15 cellular contexts compared by ENCODE assay signal in the genomic region with DNA sequence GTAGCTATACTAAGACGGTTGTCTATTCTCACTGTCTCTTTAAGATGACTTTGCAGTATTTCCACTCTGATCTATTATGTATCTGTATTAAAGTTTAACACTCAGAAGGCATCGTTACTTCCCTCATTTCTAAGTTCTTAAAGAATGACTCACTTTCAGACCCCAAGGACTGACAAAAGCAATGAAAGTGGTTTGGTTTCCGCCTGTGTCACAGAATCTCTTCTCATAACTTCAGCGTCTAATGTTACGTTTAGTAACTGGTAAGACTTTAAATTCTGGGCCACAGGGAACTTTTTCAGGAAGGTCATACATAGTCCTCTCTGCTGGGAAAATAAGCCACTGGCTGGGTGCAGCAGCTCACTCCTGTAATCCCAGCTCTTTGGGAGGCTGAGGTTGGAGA.
A peak's percentile ranks its signal among the peaks of the same experiment; 100 is the strongest.
DNase-seq lines count a peak whose midpoint lies in the region; ATAC-seq and TF ChIP-seq lines count a peak whose summit lies in the region.
"Had no signal": no experiment of that assay in that cellular context is flagged by ENCODE, and none has a peak within 500 bp of the region (broad histone marks: within the 10 kb centered on the region; RNA-seq: fewer than 3 reads in every experiment).

No MANE protein-coding gene starts in this region.

- ATAC-seq in GM21786 (IDR thresholded peaks at IDR 0.05; ENCODE audit: unreplicated experiment): no peak
- ATAC-seq in GM19467 (IDR thresholded peaks at IDR 0.05; ENCODE audit: unreplicated experiment): no peak
- no peak for ATAC-seq in GM19324 (IDR thresholded peaks at IDR 0.05; ENCODE audit: low FRiP score, unreplicated experiment)
- no peak for ATAC-seq in HG02884 (IDR thresholded peaks at IDR 0.05; ENCODE audit: unreplicated experiment)
- ATAC-seq: stimulated activated naive B cell treated with anti-CD40 and anti-IgM and Interleukin-4, amounts not matched to agents 10 μg/mL and 1 μg/mL and 100 μg/mL, for 72 hours had no signal

- no peaks in the 10 kb centered on the region for H3F3A ChIP-seq in MM.1S (ENCODE audit: insufficient read depth, low read length)

- H3K4me1 ChIP-seq in MM.1S (ENCODE audit: low read length): no peaks in the 10 kb centered on the region
- H3K4me1 ChIP-seq: esophagus muscularis mucosa had no signal

- no peaks in the 10 kb centered on the region for H4K20me1 ChIP-seq in MM.1S (ENCODE audit: insufficient read depth, low read length)

- 0 out of 2 replicates have a peak overlapping the region, but pooled peaks have one; percentile 3 for H3K4me2 ChIP-seq in MM.1S (ENCODE audit: low read depth, low read length)

- H3K9ac ChIP-seq in MM.1S (ENCODE audit: low read length): no peak overlapping the region

- no peak overlapping the region for H3K27ac ChIP-seq in MM.1S (ENCODE audit: low read length)
- H3K27ac ChIP-seq: esophagus muscularis mucosa had no signal

- no peaks in the 10 kb centered on the region for H3K27me3 ChIP-seq in MM.1S (replicated peaks; ENCODE audit: insufficient read depth, low read length)
- H3K27me3 ChIP-seq: esophagus muscularis mucosa had no signal

- DNase-seq in ACHN (peak; percentile 49), MM.1S (peak; percentile 33), astrocyte of the cerebellum (ENCODE audit: low read depth) (peak; percentile 93), kidney glomerular epithelial cell (lab: John Stamatoyannopoulos, UW) (peak; percentile 71)
- DNase-seq: DMS53; Karpas-422; NCI-H1694; NCI-H526 treated with DMSO at 0.1 percent for 48 hours; small intestine; stimulated activated naive B cell treated with anti-CD40 and anti-IgM and Interleukin-4, amounts not matched to agents 10 μg/mL and 1 μg/mL and 100 μg/mL, for 72 hours had no signal

- H3K36me3 ChIP-seq in MM.1S (replicated peaks; ENCODE audit: insufficient read depth, low read length): no peaks in the 10 kb centered on the region
- H3K36me3 ChIP-seq: esophagus muscularis mucosa had no signal

- in situ Hi-C loops in ACHN (cut with HindIII; ENCODE audit: low pct_ligation_motif_present, low pct_unique_long_range_greater_than_20kb, low sequenced_read_pairs) (no loop called here), astrocyte of the cerebellum (cut with HindIII; ENCODE audit: low sequenced_read_pairs) (no loop called here)

- H3K79me2 ChIP-seq in MM.1S (ENCODE audit: low read length): no peaks in the 10 kb centered on the region

- H3K9me2 ChIP-seq in MM.1S (replicated peaks; ENCODE audit: insufficient read depth, low read length): no peaks in the 10 kb centered on the region

- no peak overlapping the region for H3K4me3 ChIP-seq in MM.1S (ENCODE audit: low read length)
- no peak overlapping the region for H3K4me3 ChIP-seq in astrocyte of the cerebellum (ENCODE audit: low read depth, low read length)
- H3K4me3 ChIP-seq: esophagus muscularis mucosa had no signal

- H2AFZ ChIP-seq in MM.1S (ENCODE audit: low read length): no peak overlapping the region

- no peak for TF ChIP-seq CTCF in MM.1S (IDR thresholded peaks at IDR 0.05; ENCODE audit: low read length)
- no peak for TF ChIP-seq CTCF in astrocyte of the cerebellum (IDR thresholded peaks at IDR 0.05; ENCODE audit: low read depth, low read length, missing control alignments)

- no peaks in the 10 kb centered on the region for H3K9me3 ChIP-seq in MM.1S (replicated peaks; ENCODE audit: insufficient read depth, low read length)
- H3K9me3 ChIP-seq: esophagus muscularis mucosa had no signal

Comparison
In these comparisons a context has a peak if more than half of its experiments do, and no peak if none do; other contexts are left out.
1. DNase-seq: peak in every context shown above with its lines; median percentile 93 in astrocyte of the cerebellum; 71 in kidney glomerular epithelial cell; 49 in ACHN; 33 in MM.1S.